Comparison of ENCODE assay signal across 13 cellular contexts in genomic region chr22:22291129-22291806, GRCh38. TPM values are rescaled to one million over a fixed set of nuclear protein-coding genes. Genes with fewer than 3 reads are reported as not detected.
A peak's percentile ranks its signal among the peaks of the same experiment; 100 is the strongest.
DNase-seq lines count a peak whose midpoint lies in the region; ATAC-seq and TF ChIP-seq lines count a peak whose summit lies in the region.
"Not testable (repeated sequence)": the region's sequence is repeated elsewhere in the genome, so short reads cannot be mapped to it uniquely, and the experiment has no call there.
"Had no signal": no experiment of that assay in that cellular context is flagged by ENCODE, and none has a peak within 500 bp of the region (broad histone marks: within the 10 kb centered on the region; RNA-seq: fewer than 3 reads in every experiment).

No MANE protein-coding gene starts in this region.

- TF ChIP-seq POLR2A in gastrocnemius medialis (IDR thresholded peaks at IDR 0.05): not testable (repeated sequence)

- not testable (repeated sequence) for H3K4me1 ChIP-seq in liver (ENCODE audit: control insufficient read depth in 4 of 4, insufficient read depth in 4 of 4, low read length in 3 of 4); gastrocnemius medialis

- not testable (repeated sequence) for H3K9ac ChIP-seq in liver (ENCODE audit: low read depth in 1 of 2, low read length in 2 of 2)

- H3K27ac ChIP-seq in liver (ENCODE audit: low read depth in 1 of 2, low read length in 2 of 2): not testable (repeated sequence)
- H3K27ac ChIP-seq in gastrocnemius medialis: peak overlapping the region in 3 of 4 donors; percentile 35 to 50 (median 42)

- DNase-seq in MG63 (peak; percentile 11), Right ventricle myocardium superior (peak; percentile 47), left ventricle myocardium superior (peak; percentile 36), gastrocnemius medialis (peak in 1 of 2 donors; percentile 41)

- not testable (repeated sequence) for H3K27me3 ChIP-seq in MG63; liver (ENCODE audit: control insufficient read depth in 4 of 4, insufficient read depth in 4 of 4, low read length in 3 of 4); gastrocnemius medialis

- 42% methylated on average over 3 of the region's 3 CpGs for WGBS in liver

- not testable (repeated sequence) for H3K36me3 ChIP-seq in MG63; liver (ENCODE audit: control insufficient read depth in 4 of 4, insufficient read depth in 3 of 4, low read depth in 1 of 4, low read length in 3 of 4); gastrocnemius medialis

- TF ChIP-seq RAD21 in liver (IDR thresholded peaks at IDR 0.05): not testable (repeated sequence)

- H3K9me3 ChIP-seq in MG63; liver (ENCODE audit: control insufficient read depth in 4 of 4, low read length in 3 of 4); gastrocnemius medialis: not testable (repeated sequence)

- ATAC-seq in Right ventricle myocardium superior (ENCODE audit: poor library complexity); left ventricle myocardium superior; gastrocnemius medialis: not testable (repeated sequence)

- H3K4me3 ChIP-seq in MG63; liver (ENCODE audit: low read depth in 1 of 3, low read length in 3 of 3); gastrocnemius medialis: not testable (repeated sequence)

- TF ChIP-seq CTCF in liver (IDR thresholded peaks at IDR 0.05; ENCODE audit: low read depth, low read length, missing input control); gastrocnemius medialis (IDR thresholded peaks at IDR 0.05 in 4 of 5, conservative IDR thresholded peaks at IDR 0.05 in 1 of 5): not testable (repeated sequence)

- intact Hi-C loops in Right ventricle myocardium superior (cut with DNase I); left ventricle myocardium superior (cut with micrococcal nuclease); gastrocnemius medialis (cut with DNase I; ENCODE audit: low total_unique reads): not testable (repeated sequence)

- in situ Hi-C loops in gastrocnemius medialis (cut with MboI; ENCODE audit: low sequenced_read_pairs in 4 of 4): not testable (repeated sequence)

TF ChIP-seq in liver, 16 proteins besides CTCF, POLR2A, EP300 and RAD21:
- peak; percentile 78 to 83 for TF ChIP-seq HNF4A (conservative IDR thresholded peaks at IDR 0.05)
- TF ChIP-seq SP1 (IDR thresholded peaks at IDR 0.05): peak; percentile 78
- TF ChIP-seq RXRA (IDR thresholded peaks at IDR 0.05): peak; percentile 92 to 94
- peak; percentile 54 for TF ChIP-seq HNF4G (IDR thresholded peaks at IDR 0.05)
- peak; percentile 75 for TF ChIP-seq NR2F2 (IDR thresholded peaks at IDR 0.05)

RNA-seq across cellular contexts. Expression of gene VPREB1, which starts 46.7 kb away (rescaled TPM):
- total RNA-seq in MG63 (2014; rRNA removed; shearing (Covaris generic); ENCODE audit: low replicate concordance): not detected in 2 replicates
- total RNA-seq in Right ventricle myocardium superior (not detected), left ventricle myocardium superior (not detected), liver (1 to 10 TPM in 1 of 2 donors, not detected in 1; 1.1 TPM), gastrocnemius medialis (not detected)
- polyA plus RNA-seq in liver: not detected
- total RNA-seq: A172; B cell; Caco-2; Calu3; CD4-positive, alpha-beta T cell; CD8-positive, alpha-beta T cell had no signal
- polyA plus RNA-seq: A549, BJ had no signal
